In genomic region chrX:37926700-37927099, GRCh38 we compare ENCODE assay signal across 8 cellular contexts.
DNase-seq lines count a peak whose midpoint lies in the region; ATAC-seq and TF ChIP-seq lines count a peak whose summit lies in the region.

No MANE protein-coding gene starts in this region.

- H3K27me3 ChIP-seq in OCI-LY1 (ENCODE audit: insufficient read depth, low read length) (no peaks in the 10 kb centered on the region), parathyroid adenoma (ENCODE audit: control insufficient read depth, insufficient read depth, low read length) (no peaks in the 10 kb centered on the region), MG63 (no peaks in the 10 kb centered on the region)

- no peaks in the 10 kb centered on the region for H4K20me1 ChIP-seq in OCI-LY1 (ENCODE audit: insufficient read depth, low read length)

- TF ChIP-seq CTCF in OCI-LY1 (IDR thresholded peaks at IDR 0.05; ENCODE audit: low read length) (peak; percentile 46), epithelial cell of proximal tubule (conservative IDR thresholded peaks at IDR 0.05; ENCODE audit: low read depth, low read length) (peak; percentile 55), parathyroid adenoma (IDR thresholded peaks at IDR 0.05) (peak; percentile 39)

- H3K4me2 ChIP-seq in OCI-LY1 (ENCODE audit: low read length) (no peak overlapping the region), parathyroid adenoma (ENCODE audit: low read length) (no peak overlapping the region)

- in situ Hi-C loops in Caki2 (cut with HindIII; ENCODE audit: low pct_unique_long_range_greater_than_20kb, low sequenced_read_pairs), result no loop called here

- DNase-seq in Caki2 (ENCODE audit: low read depth) (peak; percentile 15), HEK293T (ENCODE audit: extremely low spot score) (peak; percentile 46), epithelial cell of proximal tubule (ENCODE audit: low read depth) (no peak), GM19240 (ENCODE audit: insufficient read length, low spot score) (no peak), MG63 (no peak)

- H3K79me2 ChIP-seq in OCI-LY1 (ENCODE audit: insufficient read depth, low read length) (no peaks in the 10 kb centered on the region), parathyroid adenoma (no peaks in the 10 kb centered on the region)

- CTCF ChIA-PET in HEK293T (lab: Yijun Ruan, JAX), result interaction anchor here (0.6 to 1.1 kb wide), 3 partner anchors 240 to 500 kb away, joined by 3 to 6 read pairs (median 4); no protein-coding TSS in a partner anchor

- no peak overlapping the region for H2AFZ ChIP-seq in OCI-LY1 (ENCODE audit: low read length)
- H2AFZ ChIP-seq in parathyroid adenoma, result no peak overlapping the region

- POLR2A ChIA-PET in HEK293T (lab: Yijun Ruan, JAX), result no interaction called here

- H3K27ac ChIP-seq in OCI-LY1 (ENCODE audit: low read depth, low read length, poor library complexity, severe bottlenecking) (no peak overlapping the region), parathyroid adenoma (no peak overlapping the region)

- H3F3A ChIP-seq in OCI-LY1 (ENCODE audit: insufficient read depth, low read length), result no peaks in the 10 kb centered on the region

- ATAC-seq in HG03457 (IDR thresholded peaks at IDR 0.05; ENCODE audit: unreplicated experiment), result no peak

- H3K9me3 ChIP-seq in OCI-LY1 (ENCODE audit: low read length) (no peaks in the 10 kb centered on the region), parathyroid adenoma (ENCODE audit: control insufficient read depth, low read length) (no peaks in the 10 kb centered on the region), MG63 (no peaks in the 10 kb centered on the region)

- no peaks in the 10 kb centered on the region for H3K4me1 ChIP-seq in OCI-LY1 (ENCODE audit: insufficient read depth, low read length, severe bottlenecking)
- H3K4me1 ChIP-seq in parathyroid adenoma, result no peaks in the 10 kb centered on the region

- no peak overlapping the region for H3K4me3 ChIP-seq in OCI-LY1 (ENCODE audit: low read depth, low read length, poor library complexity, severe bottlenecking)
- H3K4me3 ChIP-seq in epithelial cell of proximal tubule (ENCODE audit: low read depth, low read length), result no peak overlapping the region
- no peak overlapping the region for H3K4me3 ChIP-seq in parathyroid adenoma (ENCODE audit: low read depth, low read length)
- H3K4me3 ChIP-seq in MG63, result no peak overlapping the region

- no peaks in the 10 kb centered on the region for H3K9me2 ChIP-seq in OCI-LY1 (ENCODE audit: low read depth, low read length)

- H3K36me3 ChIP-seq in OCI-LY1 (ENCODE audit: insufficient read depth, low read length) (no peaks in the 10 kb centered on the region), parathyroid adenoma (ENCODE audit: control insufficient read depth, insufficient read depth, low read length) (no peaks in the 10 kb centered on the region), MG63 (no peaks in the 10 kb centered on the region)

- H3K9ac ChIP-seq in OCI-LY1 (ENCODE audit: low read length), result no peak overlapping the region
- no peak overlapping the region for H3K9ac ChIP-seq in parathyroid adenoma

TF ChIP-seq in HEK293T, 16 proteins besides CTCF, POLR2A, EP300 and RAD21:
- no peak for TF ChIP-seq FOXA1 (IDR thresholded peaks at IDR 0.05)
- TF ChIP-seq PKNOX1 (IDR thresholded peaks at IDR 0.05), result no peak
- no peak for TF ChIP-seq L3MBTL2 (conservative IDR thresholded peaks at IDR 0.05)
- TF ChIP-seq SP1 (IDR thresholded peaks at IDR 0.05), result no peak
- TF ChIP-seq HDGF (IDR thresholded peaks at IDR 0.05; ENCODE audit: borderline replicate concordance), result no peak
- TF ChIP-seq TARDBP (IDR thresholded peaks at IDR 0.05), result no peak
- TF ChIP-seq NFRKB (IDR thresholded peaks at IDR 0.05), result no peak
- no peak for TF ChIP-seq FOXK2 (IDR thresholded peaks at IDR 0.05)
- TF ChIP-seq BHLHE40 (IDR thresholded peaks at IDR 0.05; ENCODE audit: borderline replicate concordance), result no peak
- TF ChIP-seq CTBP1 (IDR thresholded peaks at IDR 0.05; ENCODE audit: borderline replicate concordance), result no peak
- no peak for TF ChIP-seq ARNT (IDR thresholded peaks at IDR 0.05)
- TF ChIP-seq ZNF384 (IDR thresholded peaks at IDR 0.05), result no peak
- TF ChIP-seq SUZ12 (IDR thresholded peaks at IDR 0.05), result no peak

Comparison
In these comparisons a context has a peak if more than half of its experiments do, and no peak if none do; other contexts are left out.
1. DNase-seq: peak in Caki2 (single experiment) and HEK293T (single experiment); none in epithelial cell of proximal tubule (single experiment), GM19240 (single experiment) and MG63 (single experiment).
2. Peak in every context shown above with its lines, with median percentiles within 50 percentile points of each other: CTCF ChIP-seq.